In the genomic region with DNA sequence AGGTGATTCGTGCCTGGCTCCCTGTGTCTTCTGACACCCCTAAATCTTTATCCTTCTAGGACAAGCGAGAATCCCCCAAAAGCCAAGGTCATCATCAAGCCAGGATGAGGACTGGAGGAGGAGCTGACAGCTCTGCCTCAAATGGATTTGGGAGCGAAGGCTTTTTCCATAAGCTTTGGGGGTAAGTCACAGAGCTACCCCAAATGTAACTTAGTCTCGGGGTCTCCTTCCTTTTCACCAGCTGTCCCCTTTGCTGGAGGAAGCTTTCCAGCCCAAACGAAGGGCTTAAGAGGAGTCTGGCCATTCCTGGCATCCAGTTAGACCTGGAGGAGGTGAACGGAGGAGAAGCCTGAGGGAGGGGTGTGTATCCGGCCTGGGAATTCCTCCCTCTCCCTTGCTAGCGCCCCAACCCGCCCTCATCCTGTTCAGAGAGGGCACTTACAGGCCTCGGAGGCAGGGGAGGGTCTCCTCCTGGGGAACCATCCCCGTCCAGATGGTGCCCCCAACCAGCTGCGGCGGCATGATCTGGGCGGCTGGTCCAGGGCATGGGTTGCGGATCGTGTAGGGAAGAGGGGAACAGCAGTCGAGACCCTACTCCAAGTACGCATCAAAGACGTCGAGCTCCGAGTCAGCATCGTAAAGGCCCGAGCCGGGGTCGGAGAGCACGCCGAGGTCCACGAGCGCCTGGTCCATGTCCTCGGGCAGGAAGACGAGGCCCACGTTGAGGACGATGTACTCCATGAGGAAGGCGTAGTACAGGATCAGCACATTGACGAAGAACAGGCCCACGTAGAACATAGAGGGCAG, we compare ENCODE assay signal across 1 cellular context.
TF ChIP-seq lines count a peak whose summit lies in the region.

No MANE protein-coding gene starts in this region.

TF ChIP-seq in IMR-90, 13 proteins besides CTCF, POLR2A, EP300 and RAD21:
- TF ChIP-seq, protein P1, sequence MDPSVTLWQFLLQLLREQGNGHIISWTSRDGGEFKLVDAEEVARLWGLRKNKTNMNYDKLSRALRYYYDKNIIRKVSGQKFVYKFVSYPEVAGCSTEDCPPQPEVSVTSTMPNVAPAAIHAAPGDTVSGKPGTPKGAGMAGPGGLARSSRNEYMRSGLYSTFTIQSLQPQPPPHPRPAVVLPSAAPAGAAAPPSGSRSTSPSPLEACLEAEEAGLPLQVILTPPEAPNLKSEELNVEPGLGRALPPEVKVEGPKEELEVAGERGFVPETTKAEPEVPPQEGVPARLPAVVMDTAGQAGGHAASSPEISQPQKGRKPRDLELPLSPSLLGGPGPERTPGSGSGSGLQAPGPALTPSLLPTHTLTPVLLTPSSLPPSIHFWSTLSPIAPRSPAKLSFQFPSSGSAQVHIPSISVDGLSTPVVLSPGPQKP (IDR thresholded peaks at IDR 0.05; ENCODE audit: borderline replicate concordance, low read depth, low read length) = no peak
- TF ChIP-seq FOS (IDR thresholded peaks at IDR 0.05; ENCODE audit: low read depth, low read length) = no peak
- TF ChIP-seq RCOR1 (IDR thresholded peaks at IDR 0.05; ENCODE audit: insufficient replicate concordance, low read length) = no peak
- TF ChIP-seq CHD1 (IDR thresholded peaks at IDR 0.05; ENCODE audit: low read depth, low read length) = no peak
- TF ChIP-seq CEBPB (IDR thresholded peaks at IDR 0.05; ENCODE audit: low read depth, low read length) = no peak
- TF ChIP-seq MAFK (IDR thresholded peaks at IDR 0.05; ENCODE audit: low read depth, low read length) = no peak
- TF ChIP-seq NFE2L2 (IDR thresholded peaks at IDR 0.05; ENCODE audit: low read depth, low read length) = no peak
- TF ChIP-seq, protein P2, sequence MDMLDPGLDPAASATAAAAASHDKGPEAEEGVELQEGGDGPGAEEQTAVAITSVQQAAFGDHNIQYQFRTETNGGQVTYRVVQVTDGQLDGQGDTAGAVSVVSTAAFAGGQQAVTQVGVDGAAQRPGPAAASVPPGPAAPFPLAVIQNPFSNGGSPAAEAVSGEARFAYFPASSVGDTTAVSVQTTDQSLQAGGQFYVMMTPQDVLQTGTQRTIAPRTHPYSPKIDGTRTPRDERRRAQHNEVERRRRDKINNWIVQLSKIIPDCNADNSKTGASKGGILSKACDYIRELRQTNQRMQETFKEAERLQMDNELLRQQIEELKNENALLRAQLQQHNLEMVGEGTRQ (IDR thresholded peaks at IDR 0.05; ENCODE audit: low read depth, low read length) = no peak
- no peak for TF ChIP-seq BHLHE40 (IDR thresholded peaks at IDR 0.05; ENCODE audit: low read depth, low read length)
- no peak for TF ChIP-seq MXI1 (IDR thresholded peaks at IDR 0.05; ENCODE audit: borderline replicate concordance, low read depth, low read length)
- TF ChIP-seq SMC3 (IDR thresholded peaks at IDR 0.05; ENCODE audit: low read depth, low read length) = no peak
- no peak for TF ChIP-seq MAZ (IDR thresholded peaks at IDR 0.05; ENCODE audit: borderline replicate concordance, low read depth, low read length)
- TF ChIP-seq RFX5 (IDR thresholded peaks at IDR 0.05; ENCODE audit: low read depth, low read length) = no peak
TF ChIP-seq in IMR-90: peak in this region for 0.
